8 cellular contexts compared by ENCODE assay signal in the genomic region with DNA sequence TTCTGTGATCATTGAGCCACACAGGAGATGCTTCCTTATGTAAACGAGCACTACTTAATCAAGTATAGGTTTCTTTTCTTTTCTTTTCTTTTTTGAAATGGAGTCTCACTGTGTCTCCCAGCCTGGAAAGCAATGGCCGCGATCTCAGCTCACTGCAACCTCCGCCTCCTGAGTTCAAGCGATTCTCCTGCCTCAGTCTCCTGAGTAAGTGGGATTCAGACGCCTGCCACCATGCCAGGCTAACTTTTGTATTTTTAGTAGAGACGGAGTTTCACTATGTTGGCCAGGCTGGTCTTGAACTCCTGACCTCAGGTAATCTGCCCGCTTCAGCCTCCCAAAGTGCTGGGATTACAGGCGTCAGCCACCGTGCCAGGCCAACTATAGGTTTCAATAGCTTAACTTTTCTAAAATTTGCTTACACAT. TPM values are rescaled to one million over a fixed set of nuclear protein-coding genes. Genes with fewer than 3 reads are reported as not detected.
A peak's percentile ranks its signal among the peaks of the same experiment; 100 is the strongest.
DNase-seq lines count a peak whose midpoint lies in the region; ATAC-seq and TF ChIP-seq lines count a peak whose summit lies in the region.
"Not testable (repeated sequence)": the region's sequence is repeated elsewhere in the genome, so short reads cannot be mapped to it uniquely, and the experiment has no call there.

No MANE protein-coding gene starts in this region.

- H3K4me3 Mint-ChIP-seq in CD8-positive, alpha-beta memory T cell = peak overlapping the region; percentile 89 to 95 (median 92)
- peak overlapping the region; percentile 86 for H3K4me3 Mint-ChIP-seq in activated B cell treated with CpG ODN at 0.5 μM for 24 hours
- peak overlapping the region; percentile 94 for H3K4me3 Mint-ChIP-seq in activated naive CD4-positive, alpha-beta T cell treated with anti-CD3 and anti-CD28 coated beads for 36 hours

- peak overlapping the region; percentile 68 to 97 (median 92) for H3K27ac Mint-ChIP-seq in CD8-positive, alpha-beta memory T cell
- H3K27ac Mint-ChIP-seq in activated B cell treated with CpG ODN at 0.5 μM for 24 hours = peak overlapping the region; percentile 90
- peak overlapping the region; percentile 94 for H3K27ac Mint-ChIP-seq in activated naive CD4-positive, alpha-beta T cell treated with anti-CD3 and anti-CD28 coated beads for 36 hours

- not testable (repeated sequence) for TF ChIP-seq CTCF in activated B cell treated with CpG ODN at 0.5 μM for 24 hours (IDR thresholded peaks at IDR 0.05); lower lobe of right lung (IDR thresholded peaks at IDR 0.05)

- H3K9me3 Mint-ChIP-seq in CD8-positive, alpha-beta memory T cell; activated B cell treated with CpG ODN at 0.5 μM for 24 hours; activated naive CD4-positive, alpha-beta T cell treated with anti-CD3 and anti-CD28 coated beads for 36 hours: not testable (repeated sequence)

- peak overlapping the region; percentile 86 for H3K27ac ChIP-seq in CD8-positive, alpha-beta memory T cell (ENCODE audit: low read depth, low read length)
- peak overlapping the region; percentile 69 for H3K27ac ChIP-seq in lower lobe of right lung

- POLR2A ChIA-PET in CD8-positive, alpha-beta memory T cell (lab: Charles Lee) = interaction anchor here (0.6 to 5.6 kb wide), 13 partner anchors 13 to 227 kb away, joined by 3 to 64 read pairs (median 3); partner anchors contain the start of gene MBNL1
- POLR2A ChIA-PET in activated B cell treated with CpG ODN at 0.5 μM for 24 hours (lab: Charles Lee) = interaction anchor here (0.6 to 8.0 kb wide), 13 partner anchors 10 to 270 kb away, joined by 3 to 150 read pairs (median 9); partner anchors contain the start of gene MBNL1

- H3K4me1 Mint-ChIP-seq in CD8-positive, alpha-beta memory T cell = peaks cover 50 to 65% (median 61%) of the 10 kb centered on the region in 3 donors
- H3K4me1 Mint-ChIP-seq in activated B cell treated with CpG ODN at 0.5 μM for 24 hours = peaks cover 64% of the 10 kb centered on the region
- H3K4me1 Mint-ChIP-seq in activated naive CD4-positive, alpha-beta T cell treated with anti-CD3 and anti-CD28 coated beads for 36 hours (ENCODE audit: low read depth) = peaks cover 51% of the 10 kb centered on the region

- peak in 2 of 5 donors; percentile 49 to 52 for DNase-seq in CD8-positive, alpha-beta memory T cell
- DNase-seq in activated B cell treated with CpG ODN at 0.5 μM for 24 hours = peak; percentile 22
- DNase-seq in activated naive CD4-positive, alpha-beta T cell treated with anti-CD3 and anti-CD28 coated beads for 36 hours = peak; percentile 39
- DNase-seq in lower lobe of right lung = not testable (repeated sequence)
- DNase-seq in stimulated activated naive CD4-positive, alpha-beta T cell treated with Interleukin-2 at 50 U/mL for 16 hours (lab: John Stamatoyannopoulos, UW) = peak; percentile 17

- peak; percentile 16 for ATAC-seq in GM19372 (IDR thresholded peaks at IDR 0.05; ENCODE audit: low read depth, unreplicated experiment)
- ATAC-seq in HG02759 (IDR thresholded peaks at IDR 0.05; ENCODE audit: unreplicated experiment) = peak; percentile 32
- peak; percentile 19 for ATAC-seq in HG03442 (IDR thresholded peaks at IDR 0.05; ENCODE audit: unreplicated experiment)
- peak; percentile 19 for ATAC-seq in activated B cell treated with CpG ODN at 0.5 μM for 24 hours (ENCODE audit: low read depth)
- not testable (repeated sequence) for ATAC-seq in lower lobe of right lung

- H3K36me3 ChIP-seq in CD8-positive, alpha-beta memory T cell (ENCODE audit: insufficient read depth, low read length); lower lobe of right lung: not testable (repeated sequence)

- peaks cover 51% of the 10 kb centered on the region for H3K4me1 ChIP-seq in CD8-positive, alpha-beta memory T cell (ENCODE audit: insufficient read depth, low read length)
- H3K4me1 ChIP-seq in lower lobe of right lung = peaks cover 21% of the 10 kb centered on the region

- intact Hi-C loops in activated B cell treated with CpG ODN at 0.5 μM for 24 hours (cut with micrococcal nuclease) = loop anchor here (1.0 to 10.0 kb wide), 6 partner anchors 9 to 859 kb away; partner anchors contain the start of genes MBNL1 and P2RY12
- intact Hi-C loops in activated naive CD4-positive, alpha-beta T cell treated with anti-CD3 and anti-CD28 coated beads for 36 hours (cut with micrococcal nuclease) = loop anchor here (1.0 to 2.0 kb wide), 5 partner anchors 15 to 45 kb away; no protein-coding TSS in a partner anchor
- intact Hi-C loops in lower lobe of right lung (cut with DNase I) = not testable (repeated sequence)

- H3K9me3 ChIP-seq in CD8-positive, alpha-beta memory T cell (ENCODE audit: low read length); lower lobe of right lung: not testable (repeated sequence)

- CTCF ChIA-PET in CD8-positive, alpha-beta memory T cell (lab: Charles Lee) = interaction anchor here (0.8 to 2.6 kb wide), 13 partner anchors 9 to 60 kb away, joined by 3 to 20 read pairs (median 3); partner anchors contain the start of gene MBNL1
- CTCF ChIA-PET in activated B cell treated with CpG ODN at 0.5 μM for 24 hours (lab: Charles Lee) = interaction anchor here (0.9 to 5.1 kb wide), 7 partner anchors 9 to 200 kb away, joined by 3 to 24 read pairs (median 5); partner anchors contain the start of gene MBNL1
- CTCF ChIA-PET in activated naive CD4-positive, alpha-beta T cell treated with anti-CD3 and anti-CD28 coated beads for 36 hours (lab: Charles Lee) = interaction anchor here (0.8 to 2.9 kb wide), 17 partner anchors 9 to 229 kb away, joined by 3 to 12 read pairs (median 4); partner anchors contain the start of gene MBNL1

- peaks cover 0 to 19% (median 7%) of the 10 kb centered on the region in 3 donors for H3K36me3 Mint-ChIP-seq in CD8-positive, alpha-beta memory T cell
- not testable (repeated sequence) for H3K36me3 Mint-ChIP-seq in activated B cell treated with CpG ODN at 0.5 μM for 24 hours (ENCODE audit: low read depth)
- peaks cover 13% of the 10 kb centered on the region for H3K36me3 Mint-ChIP-seq in activated naive CD4-positive, alpha-beta T cell treated with anti-CD3 and anti-CD28 coated beads for 36 hours (ENCODE audit: low read depth)

- not testable (repeated sequence) for H3K27me3 Mint-ChIP-seq in CD8-positive, alpha-beta memory T cell; activated B cell treated with CpG ODN at 0.5 μM for 24 hours; activated naive CD4-positive, alpha-beta T cell treated with anti-CD3 and anti-CD28 coated beads for 36 hours (ENCODE audit: low read depth)

- peak overlapping the region; percentile 57 for H3K4me3 ChIP-seq in CD8-positive, alpha-beta memory T cell (ENCODE audit: low read length)
- H3K4me3 ChIP-seq in lower lobe of right lung = peak overlapping the region; percentile 30

- not testable (repeated sequence) for H3K27me3 ChIP-seq in CD8-positive, alpha-beta memory T cell (ENCODE audit: insufficient read depth, low read length, poor library complexity, severe bottlenecking); lower lobe of right lung (ENCODE audit: low read depth)

RNA-seq across cellular contexts. Expression of gene MBNL1, which starts 25.0 kb away (rescaled TPM):
- total RNA-seq in CD8-positive, alpha-beta memory T cell = 100 to 1,000 TPM; 386 to 391 TPM
- polyA plus RNA-seq in CD8-positive, alpha-beta memory T cell = 303 TPM
- 489 and 561 TPM in 2 replicates for total RNA-seq in activated B cell treated with CpG ODN at 0.5 μM for 24 hours
- total RNA-seq in activated naive CD4-positive, alpha-beta T cell treated with anti-CD3 and anti-CD28 coated beads for 36 hours = 100 to 1,000 TPM; 387 to 391 TPM
- 235 TPM for total RNA-seq in lower lobe of right lung
